ENCODE assay signal across 8 cellular contexts in genomic region chr3:43769097-43769470, GRCh38.
DNase-seq lines count a peak whose midpoint lies in the region; ATAC-seq, FAIRE-seq and TF ChIP-seq lines count a peak whose summit lies in the region.

No MANE protein-coding gene starts in this region.

- no peak overlapping the region for H2BK120ac ChIP-seq in trophoblast cell (ENCODE audit: insufficient read depth, low read length, poor library complexity)

- H3K9me1 ChIP-seq in endothelial cell of umbilical vein (replicated peaks; ENCODE audit: control insufficient read depth, extremely low read depth, insufficient read depth, low read length) = no peaks in the 10 kb centered on the region

- no peak overlapping the region for H2AK5ac ChIP-seq in trophoblast cell (ENCODE audit: low read length)

- no peaks in the 10 kb centered on the region for H3K27me3 ChIP-seq in BLaER1 treated with 17β-estradiol and CSF1 and Interleukin-3, amounts not matched to agents 10 nM and 100 nM
- H3K27me3 ChIP-seq in NT2/D1 (ENCODE audit: insufficient read depth, insufficient read length) (no peaks in the 10 kb centered on the region), endothelial cell of umbilical vein (ENCODE audit: control insufficient read depth in 2 of 2, insufficient read depth in 2 of 2, low read length in 2 of 2) (no peaks in the 10 kb centered on the region), trophoblast cell (ENCODE audit: insufficient read depth, low read length) (no peaks in the 10 kb centered on the region)

- no peak overlapping the region for H2BK12ac ChIP-seq in trophoblast cell (ENCODE audit: low read length)

- POLR2A ChIA-PET in endothelial cell of umbilical vein (lab: Charles Lee) = interaction anchor here (0.6 kb wide), 1 partner anchor 61 kb away, joined by 5 read pairs; no protein-coding TSS in a partner anchor

- H4K12ac ChIP-seq in trophoblast cell (ENCODE audit: low read depth, low read length) = no peak overlapping the region

- H3K4ac ChIP-seq in trophoblast cell (ENCODE audit: low read depth, low read length) = no peak overlapping the region

- H3K9ac ChIP-seq in BLaER1 treated with 17β-estradiol and CSF1 and Interleukin-3, amounts not matched to agents 10 nM and 100 nM = no peak overlapping the region
- H3K9ac ChIP-seq in NT2/D1 (ENCODE audit: insufficient read length, low read depth) (peak overlapping the region; percentile 46), endothelial cell of umbilical vein (replicated peaks; ENCODE audit: extremely low read depth, insufficient read depth, low read length) (no peak overlapping the region), trophoblast cell (ENCODE audit: low read length) (no peak overlapping the region)

- peaks cover 21 to 48% (median 38%) of the 10 kb centered on the region in 10 experiments for H3K4me1 ChIP-seq in BLaER1 treated with 17β-estradiol and CSF1 and Interleukin-3, amounts not matched to agents 10 nM and 100 nM
- peaks cover 5% of the 10 kb centered on the region for H3K4me1 ChIP-seq in NT2/D1 (ENCODE audit: insufficient read depth, insufficient read length)
- H3K4me1 ChIP-seq in endothelial cell of umbilical vein (ENCODE audit: control insufficient read depth, extremely low read depth, insufficient read depth, low read length) = peaks cover 50% of the 10 kb centered on the region
- H3K4me1 ChIP-seq in trophoblast cell (ENCODE audit: control insufficient read depth in 1 of 2, insufficient read depth in 2 of 2, low read length in 2 of 2) = peaks cover 9 to 11% of the 10 kb centered on the region in 2 experiments

- intact Hi-C loops in endothelial cell of umbilical vein (cut with micrococcal nuclease) = loop anchor here (1.0 to 10.0 kb wide), 12 partner anchors 78 to 607 kb away; partner anchors contain the start of genes ANO10 and SNRK

- H4K20me1 ChIP-seq in BLaER1 treated with 17β-estradiol and CSF1 and Interleukin-3, amounts not matched to agents 10 nM and 100 nM = no peaks in the 10 kb centered on the region
- no peaks in the 10 kb centered on the region for H4K20me1 ChIP-seq in endothelial cell of umbilical vein (replicated peaks; ENCODE audit: control insufficient read depth, extremely low read depth, insufficient read depth, low read length)

- DNase-seq in NT2/D1 (ENCODE audit: low read depth, low spot score) = no peak
- DNase-seq in endothelial cell of umbilical vein (ENCODE audit: low read depth, low spot score) = no peak
- DNase-seq in trophoblast cell = no peak
- no peak for DNase-seq in SKM-1 treated with dmso at 0.1 percent for 144 hours (lab: John Stamatoyannopoulos, UW; ENCODE audit: unreplicated experiment)
- no peak for DNase-seq in NCI-H2196 (lab: John Stamatoyannopoulos, UW; ENCODE audit: unreplicated experiment)
- no peak for DNase-seq in G401 (ENCODE audit: low spot score)

- no peak overlapping the region for H3K4me3 ChIP-seq in BLaER1 treated with 17β-estradiol and CSF1 and Interleukin-3, amounts not matched to agents 10 nM and 100 nM
- no peak overlapping the region for H3K4me3 ChIP-seq in NT2/D1 (ENCODE audit: insufficient read length, low read depth)
- no peak overlapping the region for H3K4me3 ChIP-seq in endothelial cell of umbilical vein (replicated peaks in 1 of 3; ENCODE audit: insufficient read depth in 1 of 3, low read depth in 1 of 3, low read length in 3 of 3)
- no peak overlapping the region for H3K4me3 ChIP-seq in trophoblast cell (ENCODE audit: low read depth, low read length)

- no peak for TF ChIP-seq POLR2A in endothelial cell of umbilical vein (IDR thresholded peaks at IDR 0.05; ENCODE audit: low read depth, low read length)

- H2AFZ ChIP-seq in endothelial cell of umbilical vein (ENCODE audit: low read depth, low read length) (peak overlapping the region; percentile 6), trophoblast cell (ENCODE audit: insufficient read depth, low read length, poor library complexity) (no peak overlapping the region)

- WGBS in trophoblast cell (ENCODE audit: extremely low coverage, insufficient coverage, insufficient read length) = no CpG with 5 or more reads among the region's 2 CpGs

- FAIRE-seq in endothelial cell of umbilical vein (lab: Jason Lieb, UNC) = no peak

- in situ Hi-C loops in G401 (cut with HindIII; ENCODE audit: low sequenced_read_pairs) = no loop called here

- dilution Hi-C loops in endothelial cell of umbilical vein (cut with MboI; ENCODE audit: extremely low pct_ligation_motif_present, low sequenced_read_pairs) = no loop called here

- no peak overlapping the region for H4K8ac ChIP-seq in trophoblast cell (ENCODE audit: low read depth, low read length)

- CTCF ChIA-PET in endothelial cell of umbilical vein (lab: Charles Lee) = interaction anchor here (0.7 to 2.3 kb wide), 23 partner anchors 10 to 607 kb away, joined by 3 to 21 read pairs (median 5); partner anchors contain the start of gene ABHD5

- H4K91ac ChIP-seq in trophoblast cell (ENCODE audit: low read depth, low read length) = no peak overlapping the region

- H2BK5ac ChIP-seq in trophoblast cell (ENCODE audit: low read depth, low read length, poor library complexity) = no peak overlapping the region

- no peaks in the 10 kb centered on the region for H3K79me1 ChIP-seq in trophoblast cell (ENCODE audit: low read length)

- H3K23ac ChIP-seq in trophoblast cell (ENCODE audit: low read length) = no peak overlapping the region

- no peak for ATAC-seq in HG03439 (IDR thresholded peaks at IDR 0.05; ENCODE audit: unreplicated experiment)

- H3K4me2 ChIP-seq in BLaER1 treated with 17β-estradiol and CSF1 and Interleukin-3, amounts not matched to agents 10 nM and 100 nM = peak overlapping the region in 7 of 11 experiments; percentile 10 to 66 (median 42); a peak in 10 of 22 replicates
- H3K4me2 ChIP-seq in endothelial cell of umbilical vein (ENCODE audit: insufficient read depth, low read length) = peak overlapping the region; percentile 3
- peak overlapping the region; percentile 55 for H3K4me2 ChIP-seq in trophoblast cell (ENCODE audit: low read length)

- TF ChIP-seq CTCF in endothelial cell of umbilical vein (IDR thresholded peaks at IDR 0.05; ENCODE audit: extremely low read depth in 1 of 2, insufficient read depth in 1 of 2, low read depth in 1 of 2, low read length in 2 of 2) = no peak

- H3K36me3 ChIP-seq in BLaER1 treated with 17β-estradiol and CSF1 and Interleukin-3, amounts not matched to agents 10 nM and 100 nM = no peaks in the 10 kb centered on the region
- H3K36me3 ChIP-seq in NT2/D1 (ENCODE audit: insufficient read depth, insufficient read length, low read length) (no peaks in the 10 kb centered on the region), endothelial cell of umbilical vein (ENCODE audit: control insufficient read depth in 2 of 2, extremely low read depth in 1 of 2, insufficient read depth in 2 of 2, low read length in 2 of 2) (no peaks in the 10 kb centered on the region), trophoblast cell (ENCODE audit: control insufficient read depth in 1 of 2, insufficient read depth in 2 of 2, low read length in 2 of 2) (no peaks in the 10 kb centered on the region)

- no peak overlapping the region for H3K27ac ChIP-seq in BLaER1 treated with 17β-estradiol and CSF1 and Interleukin-3, amounts not matched to agents 10 nM and 100 nM
- no peak overlapping the region for H3K27ac ChIP-seq in endothelial cell of umbilical vein (ENCODE audit: insufficient read depth, low read depth, low read length)
- no peak overlapping the region for H3K27ac ChIP-seq in trophoblast cell (ENCODE audit: low read depth, low read length)

- no peak overlapping the region for H3K14ac ChIP-seq in trophoblast cell (ENCODE audit: low read length)

- H3K79me2 ChIP-seq in endothelial cell of umbilical vein (ENCODE audit: control insufficient read depth, insufficient read depth, low read length) (no peaks in the 10 kb centered on the region), trophoblast cell (ENCODE audit: control insufficient read depth, insufficient read depth, low read length, poor library complexity) (no peaks in the 10 kb centered on the region)

- no TSS peak for BruUV-seq in endothelial cell of umbilical vein (replicated peaks; lab: Mats Ljungman, UMichigan)

- no peaks in the 10 kb centered on the region for H3K9me3 ChIP-seq in BLaER1 treated with 17β-estradiol and CSF1 and Interleukin-3, amounts not matched to agents 10 nM and 100 nM (replicated peaks in 1 of 11)
- H3K9me3 ChIP-seq in NT2/D1 (ENCODE audit: insufficient read depth, low read length) (no peaks in the 10 kb centered on the region), endothelial cell of umbilical vein (replicated peaks; ENCODE audit: control insufficient read depth, insufficient read depth, low read length) (no peaks in the 10 kb centered on the region), trophoblast cell (ENCODE audit: insufficient read depth, low read depth, low read length) (peaks cover 1% of the 10 kb centered on the region)

- H3K18ac ChIP-seq in trophoblast cell (ENCODE audit: low read length) = no peak overlapping the region

TF ChIP-seq in endothelial cell of umbilical vein, 7 proteins besides CTCF, POLR2A, EP300 and RAD21:
- TF ChIP-seq JUN (IDR thresholded peaks at IDR 0.05; ENCODE audit: borderline replicate concordance, insufficient read depth, insufficient read length, low read depth) = no peak
- no peak for TF ChIP-seq GATA2 (IDR thresholded peaks at IDR 0.05; ENCODE audit: insufficient read depth, insufficient read length, low read depth, low read length)
- TF ChIP-seq MAX (IDR thresholded peaks at IDR 0.05; ENCODE audit: insufficient read depth, insufficient read length) = no peak
- no peak for TF ChIP-seq FOS (IDR thresholded peaks at IDR 0.05; ENCODE audit: borderline replicate concordance, insufficient read depth, low read length)
- TF ChIP-seq POLR2AphosphoS5 (IDR thresholded peaks at IDR 0.05; ENCODE audit: insufficient read depth, low read depth, low read length) = no peak
- no peak for TF ChIP-seq EZH2 (IDR thresholded peaks at IDR 0.05; ENCODE audit: borderline replicate concordance, low read depth, low read length, severe bottlenecking)
- TF ChIP-seq MYC (IDR thresholded peaks at IDR 0.05; ENCODE audit: low read depth, low read length) = no peak

Comparison
In these comparisons a context has a peak if more than half of its experiments do, and no peak if none do; other contexts are left out.
1. H3K4me2 ChIP-seq: peak in every context shown above with its lines; median percentile 55 in trophoblast cell; 42 in BLaER1 treated with 17β-estradiol and CSF1 and Interleukin-3, amounts not matched to agents 10 nM and 100 nM; 3 in endothelial cell of umbilical vein.